In genomic region chr14:102795060-102795925, GRCh38 we compare ENCODE assay signal across 8 cellular contexts. TPM values are rescaled to one million over a fixed set of nuclear protein-coding genes. Genes with fewer than 3 reads are reported as not detected.
DNase-seq lines count a peak whose midpoint lies in the region; ATAC-seq and TF ChIP-seq lines count a peak whose summit lies in the region.

No MANE protein-coding gene starts in this region.

- H3K27ac Mint-ChIP-seq in activated CD8-positive, alpha-beta T cell treated with anti-CD3 and anti-CD28 coated beads, Interleukin-2, amount 10 ng/mL, durations not matched to agents 7 days and 5 days, result peak overlapping the region; percentile 76

- H3K27me3 Mint-ChIP-seq in activated CD8-positive, alpha-beta T cell treated with anti-CD3 and anti-CD28 coated beads, Interleukin-2, amount 10 ng/mL, durations not matched to agents 7 days and 5 days (ENCODE audit: low read depth), result no peaks in the 10 kb centered on the region

- CTCF ChIA-PET in activated CD8-positive, alpha-beta T cell treated with anti-CD3 and anti-CD28 coated beads, Interleukin-2, amount 10 ng/mL, durations not matched to agents 7 days and 5 days (lab: Charles Lee), result interaction anchor here (0.6 to 1.4 kb wide), 4 partner anchors 10 to 201 kb away, joined by 3 to 6 read pairs (median 3); no protein-coding TSS in a partner anchor

- no peak for DNase-seq in activated CD4-positive, CD25-positive, alpha-beta regulatory T cell (lab: John Stamatoyannopoulos, UW)
- peak; percentile 25 for DNase-seq in NCI-H1092 treated with DMSO at 0.1 percent for 48 hours (lab: John Stamatoyannopoulos, UW)
- peak; percentile 66 for DNase-seq in activated CD8-positive, alpha-beta T cell treated with anti-CD3 and anti-CD28 coated beads, Interleukin-2, amount 10 ng/mL, durations not matched to agents 7 days and 5 days
- DNase-seq in heart right ventricle, result peak in 1 of 2 donors; percentile 54
- peak; percentile 15 to 61 for DNase-seq in gastrocnemius medialis
- no peak for DNase-seq in inferior parietal cortex (ENCODE audit: extremely low spot score)
- no peak for DNase-seq in posterior vena cava (ENCODE audit: low spot score)

- no peak for TF ChIP-seq CTCF in heart right ventricle (IDR thresholded peaks at IDR 0.05)
- no peak for TF ChIP-seq CTCF in gastrocnemius medialis (IDR thresholded peaks at IDR 0.05 in 4 of 5, conservative IDR thresholded peaks at IDR 0.05 in 1 of 5)

- no peak for TF ChIP-seq POLR2A in gastrocnemius medialis (IDR thresholded peaks at IDR 0.05)

- H3K4me1 Mint-ChIP-seq in activated CD8-positive, alpha-beta T cell treated with anti-CD3 and anti-CD28 coated beads, Interleukin-2, amount 10 ng/mL, durations not matched to agents 7 days and 5 days (ENCODE audit: low read depth), result peaks cover 40% of the 10 kb centered on the region

- no peak overlapping the region for H3K4me3 ChIP-seq in heart right ventricle
- H3K4me3 ChIP-seq in gastrocnemius medialis, result no peak overlapping the region

- H3K27me3 ChIP-seq in heart right ventricle (no peaks in the 10 kb centered on the region), gastrocnemius medialis (no peaks in the 10 kb centered on the region)

- in situ Hi-C loops in gastrocnemius medialis (cut with MboI; ENCODE audit: low sequenced_read_pairs in 4 of 4), result no loop called here

- no peak overlapping the region for H3K4me3 Mint-ChIP-seq in activated CD8-positive, alpha-beta T cell treated with anti-CD3 and anti-CD28 coated beads, Interleukin-2, amount 10 ng/mL, durations not matched to agents 7 days and 5 days

- ATAC-seq in activated CD4-positive, CD25-positive, alpha-beta regulatory T cell treated with anti-CD3 and anti-CD28 coated beads, Interleukin-2, amount 50 U/mL, for 24 hours, result peak; percentile 68 to 77
- ATAC-seq in activated CD8-positive, alpha-beta T cell treated with anti-CD3 and anti-CD28 coated beads, Interleukin-2, amount 10 ng/mL, durations not matched to agents 7 days and 5 days, result peak; percentile 90
- ATAC-seq in heart right ventricle (peak; percentile 67 to 92 (median 77)), gastrocnemius medialis (peak; percentile 63 to 82)

- H3K36me3 Mint-ChIP-seq in activated CD8-positive, alpha-beta T cell treated with anti-CD3 and anti-CD28 coated beads, Interleukin-2, amount 10 ng/mL, durations not matched to agents 7 days and 5 days (ENCODE audit: low read depth), result peaks cover 28% of the 10 kb centered on the region

- POLR2A ChIA-PET in activated CD8-positive, alpha-beta T cell treated with anti-CD3 and anti-CD28 coated beads, Interleukin-2, amount 10 ng/mL, durations not matched to agents 7 days and 5 days (lab: Charles Lee), result interaction anchor here (1.0 to 1.1 kb wide), 2 partner anchors 17 to 21 kb away, joined by 3 to 4 read pairs; no protein-coding TSS in a partner anchor

- peaks cover 0 to 13% (median 5%) of the 10 kb centered on the region in 9 donors for H3K4me1 ChIP-seq in heart right ventricle
- no peaks in the 10 kb centered on the region for H3K4me1 ChIP-seq in gastrocnemius medialis

- H3K27ac ChIP-seq in heart right ventricle (peak overlapping the region in 1 of 10 donors; percentile 78), gastrocnemius medialis (no peak overlapping the region)

- H3K36me3 ChIP-seq in heart right ventricle (peaks cover 0 to 4% (median 0%) of the 10 kb centered on the region in 9 donors), gastrocnemius medialis (no peaks in the 10 kb centered on the region)

- peaks cover 10% of the 10 kb centered on the region for H3K9me3 Mint-ChIP-seq in activated CD8-positive, alpha-beta T cell treated with anti-CD3 and anti-CD28 coated beads, Interleukin-2, amount 10 ng/mL, durations not matched to agents 7 days and 5 days (ENCODE audit: insufficient read depth)

- peaks cover 0 to 15% (median 0%) of the 10 kb centered on the region in 11 donors for H3K9me3 ChIP-seq in heart right ventricle
- no peaks in the 10 kb centered on the region for H3K9me3 ChIP-seq in gastrocnemius medialis

- WGBS in heart right ventricle, 2 donors, result 55 to 63% methylated on average over 2 of the region's 2 CpGs

- intact Hi-C loops in heart right ventricle (cut with DNase I), result no loop called here
- intact Hi-C loops in gastrocnemius medialis (cut with DNase I; ENCODE audit: low total_unique reads), result no loop called here
- intact Hi-C loops in posterior vena cava (cut with DNase I), result no loop called here

RNA-seq across cellular contexts. Expression of gene TRAF3, which starts 18.0 kb away (rescaled TPM):
- total RNA-seq in activated CD8-positive, alpha-beta T cell treated with anti-CD3 and anti-CD28 coated beads, Interleukin-2, amount 10 ng/mL, durations not matched to agents 7 days and 5 days, result 10 to 100 TPM; 28.9 to 31.0 TPM
- total RNA-seq in heart right ventricle (10 to 100 TPM in 7 of 10 donors, 1 to 10 TPM in 3; 8.4 to 15.6 (median 10.9) TPM), gastrocnemius medialis (10 to 100 TPM in 1 of 4 donors, 1 to 10 TPM in 3; 5.5 to 14.7 (median 6.9) TPM), posterior vena cava (10 to 100 TPM; 17.8 to 28.0 TPM)
- polyA plus RNA-seq in heart right ventricle, result 1 to 10 TPM; 2.3 to 2.7 TPM

Comparison
In these comparisons a context has a peak if more than half of its experiments do, and no peak if none do; other contexts are left out.
1. DNase-seq: peak in NCI-H1092 treated with DMSO at 0.1 percent for 48 hours (single experiment), activated CD8-positive, alpha-beta T cell treated with anti-CD3 and anti-CD28 coated beads, Interleukin-2, amount 10 ng/mL, durations not matched to agents 7 days and 5 days (single experiment) and gastrocnemius medialis (2 of 2); none in activated CD4-positive, CD25-positive, alpha-beta regulatory T cell (0 of 4), inferior parietal cortex (single experiment) and posterior vena cava (single experiment).
2. Peak in every context shown above with its lines, with median percentiles within 50 percentile points of each other: ATAC-seq.